ENCODE assay signal across 1 cellular context in genomic region chr14:95098984-95099599, GRCh38.
TF ChIP-seq lines count a peak whose summit lies in the region.

No MANE protein-coding gene starts in this region.

TF ChIP-seq in SK-N-SH treated with all-trans-retinoic acid at 6 μM for 48 hours, 23 proteins besides CTCF, POLR2A, EP300 and RAD21 (continued from another document):
- TF ChIP-seq ARNTL (CRISPR knock-in tag; IDR thresholded peaks at IDR 0.05; ENCODE audit: borderline replicate concordance, low read depth), result no peak
- no peak for TF ChIP-seq ZFP3 (CRISPR knock-in tag; IDR thresholded peaks at IDR 0.05)
- no peak for TF ChIP-seq PPARA (CRISPR knock-in tag; IDR thresholded peaks at IDR 0.05; ENCODE audit: borderline replicate concordance)
- no peak for TF ChIP-seq ZNF70 (CRISPR knock-in tag; IDR thresholded peaks at IDR 0.05)
- TF ChIP-seq ISL1 (CRISPR knock-in tag; IDR thresholded peaks at IDR 0.05), result no peak
- TF ChIP-seq TCF4 (CRISPR knock-in tag; IDR thresholded peaks at IDR 0.05; ENCODE audit: borderline replicate concordance), result no peak
- no peak for TF ChIP-seq RARB (CRISPR knock-in tag; IDR thresholded peaks at IDR 0.05)
- TF ChIP-seq GLIS3 (CRISPR knock-in tag; IDR thresholded peaks at IDR 0.05), result no peak
- TF ChIP-seq TSHZ2 (CRISPR knock-in tag; IDR thresholded peaks at IDR 0.05), result no peak
- no peak for TF ChIP-seq PATZ1 (CRISPR knock-in tag; IDR thresholded peaks at IDR 0.05; ENCODE audit: borderline replicate concordance)
- no peak for TF ChIP-seq BACH2 (CRISPR knock-in tag; IDR thresholded peaks at IDR 0.05; ENCODE audit: borderline replicate concordance)
- no peak for TF ChIP-seq ESRRG (CRISPR knock-in tag; IDR thresholded peaks at IDR 0.05)
